In the genomic region with DNA sequence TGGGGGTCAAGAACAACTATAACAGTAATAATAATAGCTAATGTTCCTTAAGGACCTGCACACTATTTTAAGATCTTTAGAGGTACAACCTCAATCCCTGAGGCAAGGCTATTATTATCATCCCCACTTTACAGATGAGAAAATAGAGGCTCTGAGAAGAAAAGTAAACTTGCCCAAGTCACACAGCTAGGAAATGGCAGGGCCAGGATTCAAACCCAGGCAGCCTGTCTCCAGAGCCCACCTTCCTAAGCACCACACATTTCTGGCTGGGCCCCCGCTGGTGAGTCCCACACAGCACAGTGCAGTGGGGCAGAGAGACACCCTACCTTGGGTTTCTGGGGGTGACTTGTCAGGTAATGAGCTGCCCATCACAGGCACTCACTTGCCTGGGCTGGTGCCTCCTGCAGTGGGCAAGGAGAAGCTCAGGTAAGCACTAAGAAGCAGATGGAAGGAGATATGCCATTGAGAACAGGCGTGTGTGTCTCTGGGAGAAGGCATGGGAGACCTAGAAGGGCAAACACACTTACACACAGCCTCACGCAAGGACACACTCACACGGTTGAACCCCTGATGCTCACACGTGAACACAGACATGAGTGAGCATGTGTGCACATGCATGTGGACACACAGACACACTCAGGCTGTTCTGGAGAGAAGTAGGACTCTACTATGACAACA, we compare ENCODE assay signal across 12 cellular contexts.
A peak's percentile ranks its signal among the peaks of the same experiment; 100 is the strongest.
DNase-seq lines count a peak whose midpoint lies in the region; ATAC-seq and TF ChIP-seq lines count a peak whose summit lies in the region.
"Had no signal": no experiment of that assay in that cellular context is flagged by ENCODE, and none has a peak within 500 bp of the region (broad histone marks: within the 10 kb centered on the region; RNA-seq: fewer than 3 reads in every experiment).

No MANE protein-coding gene starts in this region.

- ATAC-seq in stimulated activated effector memory CD8-positive, alpha-beta T cell treated with anti-CD3 and anti-CD28 coated beads, Interleukin-12 subunit alpha, Interleukin-12 subunit beta, amount 100 ng/mL, for 72 hours, result no peak
- ATAC-seq in HG03108 (IDR thresholded peaks at IDR 0.05; ENCODE audit: unreplicated experiment), result no peak
- ATAC-seq in natural killer cell, result no peak

- intact Hi-C loops in natural killer cell (cut with micrococcal nuclease), result no loop called here

- no peaks in the 10 kb centered on the region for H3K27me3 ChIP-seq in iPS-18a (ENCODE audit: control insufficient read depth, insufficient read depth, low read length)
- H3K27me3 ChIP-seq: adrenal gland, Peyer's patch had no signal

- no peaks in the 10 kb centered on the region for H3K9me3 ChIP-seq in iPS-18a (ENCODE audit: control insufficient read depth, low read depth, low read length)
- H3K9me3 ChIP-seq: adrenal gland, Peyer's patch had no signal

- H3K4me3 Mint-ChIP-seq in stimulated activated effector memory CD8-positive, alpha-beta T cell treated with anti-CD3 and anti-CD28 coated beads, Interleukin-12 subunit alpha, Interleukin-12 subunit beta, amount 100 ng/mL, for 72 hours, result no peak overlapping the region
- H3K4me3 Mint-ChIP-seq in natural killer cell, result no peak overlapping the region
- H3K4me3 Mint-ChIP-seq: T-helper 2 cell treated with Interferon-gamma antibody and Interleukin-4, amounts not matched to agents 5 μg/mL and 100 μg/mL, for 36 hours had no signal

- no peaks in the 10 kb centered on the region for H3K4me1 Mint-ChIP-seq in stimulated activated effector memory CD8-positive, alpha-beta T cell treated with anti-CD3 and anti-CD28 coated beads, Interleukin-12 subunit alpha, Interleukin-12 subunit beta, amount 100 ng/mL, for 72 hours
- no peaks in the 10 kb centered on the region for H3K4me1 Mint-ChIP-seq in natural killer cell

- no peak for TF ChIP-seq CTCF in natural killer cell (IDR thresholded peaks at IDR 0.05)

- DNase-seq in stimulated activated effector memory CD8-positive, alpha-beta T cell treated with anti-CD3 and anti-CD28 coated beads, Interleukin-12 subunit alpha, Interleukin-12 subunit beta, amount 100 ng/mL, for 72 hours (ENCODE audit: low spot score in 2 of 2), result no peak
- DNase-seq in occipital lobe (lab: John Stamatoyannopoulos, UW), result no peak
- no peak for DNase-seq in natural killer cell
- DNase-seq: activated CD4-positive, alpha-beta T cell treated with anti-CD3 and anti-CD28 coated beads, Interleukin-2, amount 50 U/mL, for 1 hour; NCI-H1105; Peyer's patch had no signal

- no peaks in the 10 kb centered on the region for H3K9me3 Mint-ChIP-seq in stimulated activated effector memory CD8-positive, alpha-beta T cell treated with anti-CD3 and anti-CD28 coated beads, Interleukin-12 subunit alpha, Interleukin-12 subunit beta, amount 100 ng/mL, for 72 hours
- H3K9me3 Mint-ChIP-seq in natural killer cell, result no peaks in the 10 kb centered on the region
- H3K9me3 Mint-ChIP-seq: T-helper 2 cell treated with Interferon-gamma antibody and Interleukin-4, amounts not matched to agents 5 μg/mL and 100 μg/mL, for 36 hours had no signal

- peak overlapping the region; percentile 23 for H3K27ac Mint-ChIP-seq in stimulated activated effector memory CD8-positive, alpha-beta T cell treated with anti-CD3 and anti-CD28 coated beads, Interleukin-12 subunit alpha, Interleukin-12 subunit beta, amount 100 ng/mL, for 72 hours
- no peak overlapping the region for H3K27ac Mint-ChIP-seq in natural killer cell
- H3K27ac Mint-ChIP-seq: T-helper 2 cell treated with Interferon-gamma antibody and Interleukin-4, amounts not matched to agents 5 μg/mL and 100 μg/mL, for 36 hours had no signal

- peak overlapping the region; percentile 27 for H3K4me3 ChIP-seq in iPS-18a (ENCODE audit: low read length)
- H3K4me3 ChIP-seq: adrenal gland, Peyer's patch had no signal

- H3K27me3 Mint-ChIP-seq in natural killer cell (ENCODE audit: low read depth in 2 of 2), result peaks cover 0 to 7% of the 10 kb centered on the region in 2 donors

- no peak for TF ChIP-seq EP300 in Ishikawa (IDR thresholded peaks at IDR 0.05; ENCODE audit: borderline replicate concordance)

- H3K36me3 Mint-ChIP-seq in stimulated activated effector memory CD8-positive, alpha-beta T cell treated with anti-CD3 and anti-CD28 coated beads, Interleukin-12 subunit alpha, Interleukin-12 subunit beta, amount 100 ng/mL, for 72 hours, result no peaks in the 10 kb centered on the region
- H3K36me3 Mint-ChIP-seq in natural killer cell, result no peaks in the 10 kb centered on the region

- no peaks in the 10 kb centered on the region for H3K36me3 ChIP-seq in iPS-18a (ENCODE audit: control insufficient read depth, low read depth, low read length)
- H3K36me3 ChIP-seq: adrenal gland, Peyer's patch had no signal

- H3K9ac ChIP-seq in iPS-18a (ENCODE audit: low read length), result peak overlapping the region; percentile 33

- peaks cover 20% of the 10 kb centered on the region for H3K4me1 ChIP-seq in iPS-18a (ENCODE audit: control insufficient read depth, low read depth, low read length)

- peak overlapping the region; percentile 22 for H3K27ac ChIP-seq in angular gyrus (ENCODE audit: low read depth, low read length)
- peak overlapping the region; percentile 70 for H3K27ac ChIP-seq in iPS-18a (ENCODE audit: low read length)
- H3K27ac ChIP-seq: Peyer's patch had no signal

- no peak for TF ChIP-seq RAD21 in Ishikawa (IDR thresholded peaks at IDR 0.05; ENCODE audit: low read depth)

TF ChIP-seq in Ishikawa, 13 proteins besides CTCF, POLR2A, EP300 and RAD21:
- 0 out of 2 replicates have a peak, but pooled peaks have one; percentile 9 for TF ChIP-seq TCF12 (IDR thresholded peaks at IDR 0.05; ENCODE audit: low read depth)
- TF ChIP-seq, protein P1, sequence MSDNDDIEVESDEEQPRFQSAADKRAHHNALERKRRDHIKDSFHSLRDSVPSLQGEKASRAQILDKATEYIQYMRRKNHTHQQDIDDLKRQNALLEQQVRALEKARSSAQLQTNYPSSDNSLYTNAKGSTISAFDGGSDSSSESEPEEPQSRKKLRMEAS (IDR thresholded peaks at IDR 0.05), result no peak
